Comparison of ENCODE assay signal across 8 cellular contexts in the genomic region with DNA sequence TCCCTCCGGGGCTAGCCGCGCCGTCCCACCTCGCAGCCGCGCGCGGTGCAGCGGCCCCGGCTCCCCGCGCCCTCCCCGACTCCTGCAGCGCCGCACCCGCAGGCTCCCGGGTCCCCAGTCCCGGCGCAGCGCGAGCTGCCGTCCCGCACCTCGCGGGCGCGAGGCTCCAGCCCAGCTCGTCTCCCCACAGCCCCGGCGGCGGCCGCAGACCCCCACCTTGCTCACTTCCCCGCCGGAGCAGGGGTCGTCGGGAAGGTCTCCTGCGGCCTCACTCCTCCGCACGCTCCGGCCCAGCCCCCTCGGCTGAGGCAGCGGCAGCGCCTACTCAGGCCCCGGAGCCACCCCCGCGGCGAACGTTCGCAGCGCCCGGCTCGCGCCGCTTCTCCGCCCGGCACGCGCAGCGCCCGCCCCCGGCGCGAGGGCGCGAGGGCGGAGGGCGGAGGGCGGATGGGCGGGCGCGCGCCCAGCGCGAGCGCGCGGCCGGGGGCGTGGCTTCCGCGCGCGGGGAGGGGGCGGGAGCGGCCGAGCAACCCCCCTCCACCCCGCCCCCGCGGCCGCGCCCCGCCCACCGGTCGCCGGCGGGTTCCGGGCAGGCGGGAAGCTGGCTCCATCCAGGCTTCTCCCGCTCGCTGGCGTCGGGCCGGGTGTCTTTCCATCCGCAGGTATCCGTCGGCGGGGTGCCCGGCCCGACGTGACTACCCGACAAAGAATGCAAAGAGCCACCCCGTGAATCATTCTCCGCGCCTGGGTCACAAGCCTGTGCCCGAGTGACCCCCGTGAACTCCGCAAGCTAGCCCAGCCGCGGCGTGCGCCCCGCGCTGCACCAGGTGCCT. TPM values are rescaled to one million over a fixed set of nuclear protein-coding genes. Genes with fewer than 3 reads are reported as not detected.
DNase-seq lines count a peak whose midpoint lies in the region; ATAC-seq and TF ChIP-seq lines count a peak whose summit lies in the region.

A gene (minus strand): TSS at position 408 of the 833 bp plus-strand sequence. CDS start 20,917 bp downstream, outside the sequence.

- DNase-seq in DMS 273 (lab: John Stamatoyannopoulos, UW; ENCODE audit: unreplicated experiment) = peak; percentile 94
- DNase-seq in HUDEP-2 (lab: John Stamatoyannopoulos, UW; ENCODE audit: unreplicated experiment in 76 of 76) = peak in 66 of 76 experiments; percentile 4 to 79 (median 55)
- peak; percentile 74 for DNase-seq in activated effector memory CD4-positive, alpha-beta T cell treated with Interleukin-2 at 50 U/mL for 16 hours
- DNase-seq in foreskin fibroblast = peak; percentile 62 to 88
- peak; percentile 95 for DNase-seq in neural progenitor cell (ENCODE audit: low spot score)

- peak within 1 kb of the TSS; percentile 98 for H3K4me2 ChIP-seq in neural progenitor cell

- peak; percentile 57 for ATAC-seq in GM21381 (IDR thresholded peaks at IDR 0.05; ENCODE audit: unreplicated experiment)

- peak within 1 kb of the TSS; percentile 74 for H3K9ac ChIP-seq in neural progenitor cell
- H3K9ac ChIP-seq in stomach smooth muscle (ENCODE audit: low read length in 2 of 2) = peak within 1 kb of the TSS; percentile 75 to 84

- H3K27me3 ChIP-seq in neural progenitor cell = peaks cover 32% of the 10 kb centered on the region
- H3K27me3 ChIP-seq in stomach smooth muscle (ENCODE audit: control insufficient read depth in 1 of 2, insufficient read depth in 2 of 2, low read length in 2 of 2) = no peaks in the 10 kb centered on the region

- H3K4me1 ChIP-seq in neural progenitor cell = peaks cover 21% of the 10 kb centered on the region
- H3K4me1 ChIP-seq in stomach smooth muscle (ENCODE audit: control insufficient read depth, insufficient read depth, low read length) = peaks cover 18% of the 10 kb centered on the region

- TF ChIP-seq POLR2A in Raji (IDR thresholded peaks at IDR 0.05; ENCODE audit: insufficient read depth, low read depth, low read length) = peak; percentile 71

- H3K36me3 ChIP-seq in neural progenitor cell (no peaks in the 10 kb centered on the region), stomach smooth muscle (ENCODE audit: control insufficient read depth in 2 of 2, insufficient read depth in 2 of 2, low read length in 2 of 2) (no peaks in the 10 kb centered on the region)

- peaks cover 17% of the 10 kb centered on the region for H3K4me1 Mint-ChIP-seq in neural progenitor cell

- peaks cover 4% of the 10 kb centered on the region for H3K9me3 Mint-ChIP-seq in neural progenitor cell

- H3K4me3 ChIP-seq in foreskin fibroblast (ENCODE audit: low read depth in 1 of 2, low read length in 2 of 2) (peak within 1 kb of the TSS; percentile 67 to 71), neural progenitor cell (peak within 1 kb of the TSS; percentile 97), stomach smooth muscle (ENCODE audit: low read length in 2 of 2) (peak within 1 kb of the TSS; percentile 83 to 94)

- H3K79me2 ChIP-seq in neural progenitor cell (ENCODE audit: low read depth) = peaks cover 46% of the 10 kb centered on the region

- peaks cover 21% of the 10 kb centered on the region for H3F3A ChIP-seq in neural progenitor cell (ENCODE audit: low read depth)

- H4K20me1 ChIP-seq in neural progenitor cell (ENCODE audit: low read depth) = peaks cover 30% of the 10 kb centered on the region

- H3K36me3 Mint-ChIP-seq in neural progenitor cell = peaks cover 3% of the 10 kb centered on the region

- H3K27ac ChIP-seq in neural progenitor cell (peak within 1 kb of the TSS; percentile 80), stomach smooth muscle (ENCODE audit: low read length) (peak within 1 kb of the TSS; percentile 46)

- TF ChIP-seq CTCF in foreskin fibroblast (IDR thresholded peaks at IDR 0.05; ENCODE audit: low read depth, low read length) (no peak), neural progenitor cell (IDR thresholded peaks at IDR 0.05) (no peak)

- peak within 1 kb of the TSS; percentile 90 for H3K4me3 Mint-ChIP-seq in neural progenitor cell

- H3K27me3 Mint-ChIP-seq in neural progenitor cell (ENCODE audit: insufficient read depth, low read depth) = peaks cover 6% of the 10 kb centered on the region

- H2AFZ ChIP-seq in neural progenitor cell (replicated peaks) = peak within 1 kb of the TSS; percentile 95

- no peak within 1 kb of the TSS for H3K27ac Mint-ChIP-seq in neural progenitor cell

- H3K9me3 ChIP-seq in neural progenitor cell (ENCODE audit: low read depth) (no peaks in the 10 kb centered on the region), stomach smooth muscle (ENCODE audit: control insufficient read depth in 2 of 2, low read length in 2 of 2) (no peaks in the 10 kb centered on the region)

RNA-seq across cellular contexts. Expression of the gene that starts here (rescaled TPM):
- total RNA-seq in neural progenitor cell (ENCODE audit: low replicate concordance) = 27.1 and 31.3 TPM in 2 replicates

Comparison
In these comparisons a context has a peak if more than half of its experiments do, and no peak if none do; other contexts are left out.
1. Peak in every context shown above with its lines: DNase-seq, ATAC-seq, H3K4me3 ChIP-seq and H3K27ac ChIP-seq.